ENCODE assay signal across 1 cellular context in genomic region chr14:67674480-67675218, GRCh38.
TF ChIP-seq lines count a peak whose summit lies in the region.

VTI1B (minus strand) TSS chr14:67674632; CDS start chr14:67674489, 143 bp downstream.

TF ChIP-seq in HepG2, 621 proteins besides CTCF, POLR2A, EP300 and RAD21 (continued from another document):
- TF ChIP-seq ARNT2 (CRISPR knock-in tag; IDR thresholded peaks at IDR 0.05; ENCODE audit: low read depth) (no peak), ZNF589 (CRISPR knock-in tag; conservative IDR thresholded peaks at IDR 0.05) (no peak), FOXO4 (CRISPR knock-in tag; conservative IDR thresholded peaks at IDR 0.05) (no peak), ATAD3A (CRISPR knock-in tag; IDR thresholded peaks at IDR 0.05) (no peak), HIVEP1 (CRISPR knock-in tag; IDR thresholded peaks at IDR 0.05) (no peak; the same call in 1 of the 2 replicates), ZNF549 (CRISPR knock-in tag; IDR thresholded peaks at IDR 0.05) (no peak), ZNF337 (CRISPR knock-in tag; IDR thresholded peaks at IDR 0.05; ENCODE audit: borderline replicate concordance, low read depth) (no peak), CBX5 (CRISPR knock-in tag; IDR thresholded peaks at IDR 0.05; ENCODE audit: borderline replicate concordance) (no peak)
TF ChIP-seq in HepG2: peak in this region for 219.
